20 cellular contexts compared by ENCODE assay signal in genomic region chr11:36103933-36104530, GRCh38.
A peak's percentile ranks its signal among the peaks of the same experiment; 100 is the strongest.
DNase-seq lines count a peak whose midpoint lies in the region.
"Had no signal": no experiment of that assay in that cellular context is flagged by ENCODE, and none has a peak within 500 bp of the region (broad histone marks: within the 10 kb centered on the region; RNA-seq: fewer than 3 reads in every experiment).

No MANE protein-coding gene starts in this region.

- peak overlapping the region; percentile 2 for H3K14ac ChIP-seq in trophoblast cell (ENCODE audit: low read length)

- DNase-seq in trophoblast cell (no peak), SKM-1 treated with dmso at 0.1 percent for 144 hours (lab: John Stamatoyannopoulos, UW; ENCODE audit: unreplicated experiment) (no peak), HT-29 (ENCODE audit: low spot score) (no peak)
- DNase-seq in stimulated activated CD4-positive, alpha-beta T cell treated with anti-CD3 and anti-CD28 coated beads, Interleukin-4, amount 100 ng/mL, for 24 hours = no peak
- DNase-seq in activated effector memory CD4-positive, alpha-beta T cell treated with Interleukin-2 at 50 U/mL for 16 hours = no peak
- DNase-seq: Caco-2; CD4-positive, alpha-beta memory T cell; NCI-H1048; NCI-H1417; NCI-H1694; NCI-H2081; NCI-H2227 treated with DMSO at 0.1 percent for 48 hours; NCI-H526 treated with DMSO at 0.1 percent for 48 hours; PC-9; Right ventricle myocardium superior had no signal

- no peak overlapping the region for H4K12ac ChIP-seq in trophoblast cell (ENCODE audit: low read depth, low read length)

- H4K91ac ChIP-seq in trophoblast cell (ENCODE audit: low read depth, low read length) = no peak overlapping the region

- H3K27me3 ChIP-seq in HUES48 (ENCODE audit: control insufficient read depth, insufficient read depth, low read length) (no peaks in the 10 kb centered on the region), ectodermal cell (ENCODE audit: control insufficient read depth, insufficient read depth, low read length, poor library complexity, severe bottlenecking) (no peaks in the 10 kb centered on the region), iPS-20b (ENCODE audit: insufficient read depth, low read length) (no peaks in the 10 kb centered on the region), trophoblast cell (ENCODE audit: insufficient read depth, low read length) (no peaks in the 10 kb centered on the region)
- H3K27me3 ChIP-seq: SJSA1 had no signal

- H3K4me1 ChIP-seq in HUES48 (ENCODE audit: control insufficient read depth, insufficient read depth, low read length) (peaks cover 23% of the 10 kb centered on the region), ectodermal cell (ENCODE audit: control insufficient read depth, insufficient read depth, low read length) (peaks cover 29% of the 10 kb centered on the region), iPS-20b (ENCODE audit: insufficient read depth, low read length) (peaks cover 20% of the 10 kb centered on the region), trophoblast cell (ENCODE audit: control insufficient read depth in 1 of 2, insufficient read depth in 2 of 2, low read length in 2 of 2) (peaks cover 8 to 10% of the 10 kb centered on the region in 2 experiments)
- H3K4me1 ChIP-seq: Caco-2, SJSA1 had no signal

- H2BK12ac ChIP-seq in trophoblast cell (ENCODE audit: low read length) = no peak overlapping the region

- H2BK5ac ChIP-seq in trophoblast cell (ENCODE audit: low read depth, low read length, poor library complexity) = no peak overlapping the region

- no peak overlapping the region for H3K4ac ChIP-seq in trophoblast cell (ENCODE audit: low read depth, low read length)

- H3K9me3 ChIP-seq in HUES48 (ENCODE audit: control insufficient read depth, insufficient read depth, low read length) (no peaks in the 10 kb centered on the region), ectodermal cell (ENCODE audit: control insufficient read depth, low read length) (no peaks in the 10 kb centered on the region), iPS-20b (ENCODE audit: insufficient read depth, low read depth, low read length) (no peaks in the 10 kb centered on the region), trophoblast cell (ENCODE audit: insufficient read depth, low read depth, low read length) (no peaks in the 10 kb centered on the region)
- H3K9me3 ChIP-seq: Caco-2, SJSA1 had no signal

- H2BK120ac ChIP-seq in trophoblast cell (ENCODE audit: insufficient read depth, low read length, poor library complexity) = no peak overlapping the region

- peak overlapping the region; percentile 21 for H3K18ac ChIP-seq in trophoblast cell (ENCODE audit: low read length)

- no peak overlapping the region for H2AFZ ChIP-seq in trophoblast cell (ENCODE audit: insufficient read depth, low read length, poor library complexity)
- H2AFZ ChIP-seq: PC-9 had no signal

- no peaks in the 10 kb centered on the region for H3K79me2 ChIP-seq in trophoblast cell (ENCODE audit: control insufficient read depth, insufficient read depth, low read length, poor library complexity)

- no peaks in the 10 kb centered on the region for H3K79me1 ChIP-seq in trophoblast cell (ENCODE audit: low read length)

- H4K8ac ChIP-seq in trophoblast cell (ENCODE audit: low read depth, low read length) = no peak overlapping the region

- H3K9ac ChIP-seq in HUES48 (ENCODE audit: low read depth, low read length) (0 out of 2 replicates have a peak overlapping the region, but pooled peaks have one; percentile 29), iPS-20b (ENCODE audit: low read depth, low read length) (peak overlapping the region; percentile 61; the same call in 1 of the 2 replicates), trophoblast cell (ENCODE audit: low read length) (no peak overlapping the region)

- no peak overlapping the region for H3K4me2 ChIP-seq in trophoblast cell (ENCODE audit: low read length)
- H3K4me2 ChIP-seq: PC-9 had no signal

- WGBS in ectodermal cell, 2 experiments = 86 to 90% methylated on average over 11 of the region's 11 CpGs
- WGBS in trophoblast cell (ENCODE audit: extremely low coverage, insufficient coverage, insufficient read length) = no CpG with 5 or more reads among the region's 11 CpGs

- no peak overlapping the region for H3K4me3 ChIP-seq in HUES48 (ENCODE audit: low read depth, low read length)
- H3K4me3 ChIP-seq in ectodermal cell (ENCODE audit: insufficient read depth, low read depth, low read length) = no peak overlapping the region
- no peak overlapping the region for H3K4me3 ChIP-seq in iPS-20b (ENCODE audit: low read length)
- no peak overlapping the region for H3K4me3 ChIP-seq in trophoblast cell (ENCODE audit: low read depth, low read length)
- H3K4me3 ChIP-seq: GM12878, PC-9, SJSA1 had no signal

- H2AK5ac ChIP-seq in trophoblast cell (ENCODE audit: low read length) = peak overlapping the region; percentile 40

- peak overlapping the region; percentile 86 for H3K27ac ChIP-seq in HUES48 (ENCODE audit: low read depth, low read length)
- peak overlapping the region; percentile 79 for H3K27ac ChIP-seq in ectodermal cell (ENCODE audit: insufficient read depth, low read depth, low read length, poor library complexity, severe bottlenecking)
- H3K27ac ChIP-seq in iPS-20b (ENCODE audit: low read length) = peak overlapping the region; percentile 20
- H3K27ac ChIP-seq in trophoblast cell (ENCODE audit: low read depth, low read length) = no peak overlapping the region
- H3K27ac ChIP-seq: PC-9, SJSA1 had no signal

- H3K36me3 ChIP-seq in HUES48 (ENCODE audit: control insufficient read depth, insufficient read depth, low read length) (peaks cover 23% of the 10 kb centered on the region), ectodermal cell (ENCODE audit: control insufficient read depth, insufficient read depth, low read length) (peaks cover 10% of the 10 kb centered on the region), iPS-20b (ENCODE audit: insufficient read depth, low read depth, low read length) (peaks cover 16% of the 10 kb centered on the region; the same call in 1 of the 2 replicates), trophoblast cell (ENCODE audit: control insufficient read depth in 1 of 2, insufficient read depth in 2 of 2, low read length in 2 of 2) (peaks cover 1% of the 10 kb centered on the region in 2 experiments)
- H3K36me3 ChIP-seq: SJSA1 had no signal

- H3K23ac ChIP-seq in trophoblast cell (ENCODE audit: low read length) = no peak overlapping the region
